ENCODE assay signal across 17 cellular contexts in the genomic region with DNA sequence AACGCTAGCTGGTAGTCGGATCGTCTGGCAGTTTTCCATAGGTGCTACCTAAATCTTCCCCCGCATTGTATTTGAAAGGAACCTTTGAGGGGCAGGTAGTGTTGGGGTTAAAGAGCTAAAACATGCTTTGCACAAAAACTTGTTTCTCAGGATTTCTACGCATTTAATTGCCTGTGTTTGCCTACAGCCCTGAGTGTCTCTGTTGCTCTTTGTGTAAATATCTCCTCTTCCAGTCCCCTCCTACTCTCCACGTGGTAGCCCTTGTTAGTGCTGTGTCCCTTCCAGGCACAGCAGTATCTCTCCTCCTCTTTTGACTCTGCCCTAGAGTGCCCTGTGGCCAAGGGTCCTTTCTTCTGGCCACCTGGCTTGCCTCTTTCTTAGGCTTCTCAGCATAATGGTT.
DNase-seq lines count a peak whose midpoint lies in the region; ATAC-seq, FAIRE-seq and TF ChIP-seq lines count a peak whose summit lies in the region.
"Had no signal": no experiment of that assay in that cellular context is flagged by ENCODE, and none has a peak within 500 bp of the region (broad histone marks: within the 10 kb centered on the region; RNA-seq: fewer than 3 reads in every experiment).

No MANE protein-coding gene starts in this region.

- H3K9ac ChIP-seq in H1 (replicated peaks in 1 of 4; ENCODE audit: extremely low read depth in 1 of 4, low read depth in 3 of 4, low read length in 3 of 4) = no peak overlapping the region
- H3K9ac ChIP-seq in neural progenitor cell = no peak overlapping the region

- 0 out of 2 replicates have a peak overlapping the region, but pooled peaks have one; percentile 75 for H2BK12ac ChIP-seq in H1 (ENCODE audit: low read depth, low read length)

- 73% methylated on average over 6 of the region's 6 CpGs; no CpG with 5 or more reads in 1 of the 2 experiments for WGBS in H1 (ENCODE audit: extremely low coverage in 1 of 2, insufficient coverage in 1 of 2, insufficient read length in 1 of 2, insufficient replicate concordance in 2 of 2, low coverage in 1 of 2, low lambda C conversion rate in 2 of 2, missing lambda C conversion rate in 1 of 2), 2 experiments

- peak overlapping the region; percentile 46; the same call in 1 of the 2 replicates for H2BK15ac ChIP-seq in H1 (ENCODE audit: low read length)

- no peak overlapping the region for H3K18ac ChIP-seq in H1 (ENCODE audit: extremely low read depth, low read length)

- H3K36me3 ChIP-seq in H1 (ENCODE audit: control insufficient read depth in 2 of 4, insufficient read depth in 4 of 4, low read length in 3 of 4) (no peaks in the 10 kb centered on the region), neural progenitor cell (no peaks in the 10 kb centered on the region)

- peak; percentile 95 for DNase-seq in DMS53 (lab: John Stamatoyannopoulos, UW)
- DNase-seq in NCI-H2029 (lab: John Stamatoyannopoulos, UW) = peak; percentile 70
- DNase-seq in H1 (ENCODE audit: low read depth in 1 of 2, low spot score in 2 of 2) = no peak
- no peak for DNase-seq in neural progenitor cell (ENCODE audit: low spot score)
- DNase-seq in activated CD4-positive, alpha-beta T cell treated with anti-CD3 and anti-CD28 coated beads for 4 hours = no peak
- DNase-seq: activated CD4-positive, alpha-beta T cell treated with anti-CD3 and anti-CD28 coated beads for 36 hours; activated naive CD8-positive, alpha-beta T cell treated with anti-CD3 and anti-CD28 coated beads, Interleukin-2, amount 10 ng/mL, durations not matched to agents 7 days and 5 days; activated T-cell treated with anti-CD3 and anti-CD28 coated beads for 4 hours; effector memory CD8-positive, alpha-beta T cell; foreskin melanocyte; GOT3; occipital lobe; stimulated activated naive CD4-positive, alpha-beta T cell treated with Interleukin-2 at 50 U/mL for 16 hours had no signal

- H3K9me3 ChIP-seq in H1 (ENCODE audit: insufficient read depth in 2 of 2, low read depth in 1 of 2, low read length in 1 of 2) = no peaks in the 10 kb centered on the region
- no peaks in the 10 kb centered on the region for H3K9me3 ChIP-seq in neural progenitor cell (ENCODE audit: low read depth)

- no peak overlapping the region for H2AK5ac ChIP-seq in H1 (ENCODE audit: low read depth, low read length)

- 0 out of 2 replicates have a peak overlapping the region, but pooled peaks have one; percentile 64 for H2AFZ ChIP-seq in H1 (ENCODE audit: low read length)
- peak overlapping the region; percentile 66 for H2AFZ ChIP-seq in neural progenitor cell (replicated peaks)

- no peak overlapping the region for H3K14ac ChIP-seq in H1 (ENCODE audit: insufficient read length)

- no peak for TF ChIP-seq CTCF in H1 (IDR thresholded peaks at IDR 0.05; ENCODE audit: control extremely low read depth in 1 of 3, insufficient read depth in 1 of 3, low read depth in 1 of 3, low read length in 3 of 3)
- no peak for TF ChIP-seq CTCF in neural progenitor cell (IDR thresholded peaks at IDR 0.05)

- H3K4me3 Mint-ChIP-seq in neural progenitor cell = no peak overlapping the region
- H3K4me3 Mint-ChIP-seq: activated CD4-positive, alpha-beta T cell treated with anti-CD3 and anti-CD28 coated beads for 36 hours; activated naive CD8-positive, alpha-beta T cell treated with anti-CD3 and anti-CD28 coated beads, Interleukin-2, amount 10 ng/mL, durations not matched to agents 7 days and 5 days; effector memory CD8-positive, alpha-beta T cell had no signal

- POLR2A ChIA-PET in H1 (lab: Charles Lee; ENCODE audit: partially characterized antibody) = no interaction called here

- H3K4me2 ChIP-seq in H1 (ENCODE audit: insufficient read depth in 1 of 2, low read depth in 2 of 2, low read length in 2 of 2) (no peak overlapping the region), neural progenitor cell (no peak overlapping the region)

- no peak overlapping the region for H4K8ac ChIP-seq in H1 (ENCODE audit: extremely low read depth, insufficient read depth, low read length)

- CTCF ChIA-PET in H1 (lab: Charles Lee; ENCODE audit: partially characterized antibody) = no interaction called here

- H3K56ac ChIP-seq in H1 (replicated peaks; ENCODE audit: insufficient read length, low read depth, low read length) = no peak overlapping the region

- H3K27me3 ChIP-seq in H1 (replicated peaks in 1 of 4; ENCODE audit: control insufficient read depth in 3 of 4, extremely low read depth in 1 of 4, insufficient read depth in 3 of 4, low read length in 3 of 4) (no peaks in the 10 kb centered on the region), neural progenitor cell (no peaks in the 10 kb centered on the region)

- peak overlapping the region; percentile 17 for H4K91ac ChIP-seq in H1 (replicated peaks; ENCODE audit: insufficient read length, low read length)

- H3K4me3 ChIP-seq in H1 (ENCODE audit: extremely low read depth in 1 of 4, insufficient read depth in 2 of 4, low read depth in 3 of 4, low read length in 4 of 4) (no peak overlapping the region), neural progenitor cell (no peak overlapping the region)

- TF ChIP-seq EP300 in H1 (IDR thresholded peaks at IDR 0.05; ENCODE audit: borderline replicate concordance in 1 of 2, low read depth in 2 of 2, low read length in 2 of 2) = no peak

- H2BK20ac ChIP-seq in H1 (ENCODE audit: low read length) = peak overlapping the region; percentile 67; the same call in 1 of the 2 replicates

- H3K9me3 Mint-ChIP-seq in neural progenitor cell = no peaks in the 10 kb centered on the region
- H3K9me3 Mint-ChIP-seq: activated naive CD8-positive, alpha-beta T cell treated with anti-CD3 and anti-CD28 coated beads, Interleukin-2, amount 10 ng/mL, durations not matched to agents 7 days and 5 days; effector memory CD8-positive, alpha-beta T cell had no signal

- no peaks in the 10 kb centered on the region for H3K27me3 Mint-ChIP-seq in neural progenitor cell (ENCODE audit: insufficient read depth, low read depth)
- H3K27me3 Mint-ChIP-seq: effector memory CD8-positive, alpha-beta T cell had no signal

- peaks cover 13% of the 10 kb centered on the region for H3F3A ChIP-seq in neural progenitor cell (ENCODE audit: low read depth)

- TF ChIP-seq RAD21 in H1 (IDR thresholded peaks at IDR 0.05 in 1 of 2, conservative IDR thresholded peaks at IDR 0.05 in 1 of 2; ENCODE audit: low read depth in 2 of 2, low read length in 2 of 2) = no peak

- H3K79me2 ChIP-seq in H1 (ENCODE audit: control insufficient read depth in 1 of 2, insufficient read depth in 2 of 2, low read length in 2 of 2) (no peaks in the 10 kb centered on the region), neural progenitor cell (ENCODE audit: low read depth) (no peaks in the 10 kb centered on the region)

- H4K20me1 ChIP-seq in H1 (replicated peaks in 1 of 2; ENCODE audit: control insufficient read depth in 1 of 2, insufficient read depth in 2 of 2, low read length in 2 of 2) (no peaks in the 10 kb centered on the region), neural progenitor cell (ENCODE audit: low read depth) (no peaks in the 10 kb centered on the region)

- ATAC-seq in HG03432 (IDR thresholded peaks at IDR 0.05; ENCODE audit: unreplicated experiment) (no peak), HG03378 (IDR thresholded peaks at IDR 0.05; ENCODE audit: unreplicated experiment) (no peak), GM18873 (IDR thresholded peaks at IDR 0.05; ENCODE audit: low FRiP score, unreplicated experiment) (no peak)
- ATAC-seq: activated CD4-positive, alpha-beta T cell treated with anti-CD3 and anti-CD28 coated beads for 36 hours; effector memory CD8-positive, alpha-beta T cell had no signal

- no peak for TF ChIP-seq POLR2A in H1 (IDR thresholded peaks at IDR 0.05; ENCODE audit: control extremely low read depth in 1 of 2, low read depth in 2 of 2, low read length in 2 of 2)

- no peaks in the 10 kb centered on the region for H3K23me2 ChIP-seq in H1 (ENCODE audit: low read depth, low read length)

- no peak overlapping the region for H3K27ac ChIP-seq in H1 (ENCODE audit: low read depth, low read length)
- no peak overlapping the region for H3K27ac ChIP-seq in neural progenitor cell

- no peak overlapping the region for H3K23ac ChIP-seq in H1 (ENCODE audit: insufficient read length)

- FAIRE-seq in H1 (lab: Jason Lieb, UNC) = no peak
- FAIRE-seq: D721Med had no signal

- peaks cover 5 to 14% (median 7%) of the 10 kb centered on the region in 4 experiments; a peak in 6 of 7 replicates for H3K4me1 ChIP-seq in H1 (replicated peaks in 1 of 4; ENCODE audit: control insufficient read depth in 3 of 4, insufficient read depth in 4 of 4, low read length in 3 of 4)
- peaks cover 35% of the 10 kb centered on the region for H3K4me1 ChIP-seq in neural progenitor cell

- no peaks in the 10 kb centered on the region for H3K79me1 ChIP-seq in H1 (ENCODE audit: low read depth, low read length)

- no peak overlapping the region for H2BK120ac ChIP-seq in H1 (replicated peaks; ENCODE audit: low read depth, low read length)

- no peak overlapping the region for H2BK5ac ChIP-seq in H1 (ENCODE audit: low read depth, low read length)

- peak overlapping the region; percentile 33 for H3K4ac ChIP-seq in H1 (replicated peaks; ENCODE audit: insufficient read length, low read depth, low read length)

- H4K5ac ChIP-seq in H1 (ENCODE audit: insufficient read length, low read depth, low read length) = no peak overlapping the region

- H3K36me3 Mint-ChIP-seq in neural progenitor cell = no peaks in the 10 kb centered on the region
- H3K36me3 Mint-ChIP-seq: activated naive CD8-positive, alpha-beta T cell treated with anti-CD3 and anti-CD28 coated beads, Interleukin-2, amount 10 ng/mL, durations not matched to agents 7 days and 5 days had no signal

- peaks cover 17% of the 10 kb centered on the region for H3K4me1 Mint-ChIP-seq in neural progenitor cell
- H3K4me1 Mint-ChIP-seq: activated CD4-positive, alpha-beta T cell treated with anti-CD3 and anti-CD28 coated beads for 36 hours; activated naive CD8-positive, alpha-beta T cell treated with anti-CD3 and anti-CD28 coated beads, Interleukin-2, amount 10 ng/mL, durations not matched to agents 7 days and 5 days had no signal

- H3K27ac Mint-ChIP-seq in neural progenitor cell = no peak overlapping the region
- H3K27ac Mint-ChIP-seq: activated CD4-positive, alpha-beta T cell treated with anti-CD3 and anti-CD28 coated beads for 36 hours; activated naive CD8-positive, alpha-beta T cell treated with anti-CD3 and anti-CD28 coated beads, Interleukin-2, amount 10 ng/mL, durations not matched to agents 7 days and 5 days; effector memory CD8-positive, alpha-beta T cell had no signal

TF ChIP-seq in H1, 55 proteins besides CTCF, POLR2A, EP300 and RAD21 (continues in another document):
- TF ChIP-seq BACH1 (IDR thresholded peaks at IDR 0.05; ENCODE audit: low read length) = no peak
- TF ChIP-seq NANOG (IDR thresholded peaks at IDR 0.05; ENCODE audit: insufficient read depth, low read depth, low read length, poor library complexity, severe bottlenecking) = no peak
- no peak for TF ChIP-seq SP2 (IDR thresholded peaks at IDR 0.05; ENCODE audit: low read length)
- no peak for TF ChIP-seq SIRT6 (IDR thresholded peaks at IDR 0.05; ENCODE audit: low read length)
- TF ChIP-seq, protein P1, sequence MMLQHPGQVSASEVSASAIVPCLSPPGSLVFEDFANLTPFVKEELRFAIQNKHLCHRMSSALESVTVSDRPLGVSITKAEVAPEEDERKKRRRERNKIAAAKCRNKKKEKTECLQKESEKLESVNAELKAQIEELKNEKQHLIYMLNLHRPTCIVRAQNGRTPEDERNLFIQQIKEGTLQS (IDR thresholded peaks at IDR 0.05; ENCODE audit: insufficient read depth, low read depth, low read length) = no peak

Comparison
In these comparisons a context has a peak if more than half of its experiments do, and no peak if none do; other contexts are left out.
1. DNase-seq: peak in DMS53 (single experiment) and NCI-H2029 (single experiment); none in H1 (0 of 2), neural progenitor cell (single experiment) and activated CD4-positive, alpha-beta T cell treated with anti-CD3 and anti-CD28 coated beads for 4 hours (0 of 2).